ENCODE assay signal across 1 cellular context in the genomic region with DNA sequence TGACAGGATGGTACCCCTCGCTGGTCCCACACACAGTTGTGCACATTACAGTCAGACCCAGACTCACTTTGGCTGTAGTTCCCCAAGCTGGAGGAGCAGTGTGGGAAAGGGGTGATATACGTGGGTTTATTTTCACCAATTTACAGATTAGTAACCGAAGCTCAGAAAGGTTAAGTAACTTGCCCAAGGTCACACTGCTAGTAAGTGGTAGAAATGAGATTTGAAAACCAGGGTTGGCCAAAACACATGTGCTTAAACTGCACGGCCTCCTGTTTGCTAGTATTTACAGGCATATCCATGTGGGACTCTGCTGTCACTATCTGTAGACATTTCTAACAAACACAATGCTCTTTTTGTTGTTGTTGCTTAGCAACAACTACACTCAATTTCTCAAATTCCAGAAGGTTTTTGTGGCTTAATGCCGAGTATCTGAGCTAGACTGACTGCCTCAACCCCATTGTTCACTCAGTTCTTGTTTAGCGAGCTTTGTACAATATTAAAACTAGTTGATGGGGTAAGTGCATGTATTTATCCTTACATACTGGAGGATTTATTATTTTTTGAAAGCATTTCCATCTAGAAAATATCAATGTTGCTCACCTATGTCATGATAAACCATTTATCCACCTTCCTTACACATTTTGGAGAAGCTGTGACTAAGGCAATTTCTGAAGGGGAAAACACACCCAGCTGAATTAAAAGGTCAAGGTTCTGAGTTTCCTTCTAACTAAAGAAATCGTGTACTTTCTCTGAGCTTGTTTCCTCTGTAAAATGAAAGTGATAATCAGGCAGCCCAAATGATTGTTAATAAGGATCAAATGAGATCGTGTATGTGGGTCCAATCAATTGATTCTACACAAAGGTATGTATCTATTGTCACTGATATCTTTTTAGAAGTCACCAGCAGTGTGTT.
TF ChIP-seq lines count a peak whose summit lies in the region.

No MANE protein-coding gene starts in this region.

TF ChIP-seq in IMR-90, 13 proteins besides CTCF, POLR2A, EP300 and RAD21:
- TF ChIP-seq CHD1 (IDR thresholded peaks at IDR 0.05; ENCODE audit: low read depth, low read length) (no peak), MXI1 (IDR thresholded peaks at IDR 0.05; ENCODE audit: borderline replicate concordance, low read depth, low read length) (peak; percentile 90)
